ENCODE assay signal across 9 cellular contexts in genomic region chr16:57859331-57859730, GRCh38. TPM values are rescaled to one million over a fixed set of nuclear protein-coding genes. Genes with fewer than 3 reads are reported as not detected.
DNase-seq lines count a peak whose midpoint lies in the region; FAIRE-seq and TF ChIP-seq lines count a peak whose summit lies in the region.
"Had no signal": no experiment of that assay in that cellular context is flagged by ENCODE, and none has a peak within 500 bp of the region (broad histone marks: within the 10 kb centered on the region; RNA-seq: fewer than 3 reads in every experiment).

No MANE protein-coding gene starts in this region.

- no peak overlapping the region for H3K27ac ChIP-seq in astrocyte (ENCODE audit: low read depth, low read length)

- H4K20me1 ChIP-seq in astrocyte (ENCODE audit: insufficient read depth, low read length): no peaks in the 10 kb centered on the region

- H3K27me3 ChIP-seq in astrocyte (ENCODE audit: insufficient read depth, low read length): no peaks in the 10 kb centered on the region

- H3K4me1 Mint-ChIP-seq in astrocyte (ENCODE audit: low read depth, unreplicated experiment): peaks cover 23% of the 10 kb centered on the region

- H3K9me3 ChIP-seq in astrocyte (ENCODE audit: insufficient read depth, low read depth, low read length): no peaks in the 10 kb centered on the region

- no peaks in the 10 kb centered on the region for H3K9me3 Mint-ChIP-seq in astrocyte (ENCODE audit: unreplicated experiment)

- H3K36me3 Mint-ChIP-seq in astrocyte (ENCODE audit: low read depth, unreplicated experiment): no peaks in the 10 kb centered on the region

- peak; percentile 13; the same call in 1 of the 2 replicates for TF ChIP-seq CTCF in LNCAP (IDR thresholded peaks at IDR 0.05)
- peak; percentile 46 for TF ChIP-seq CTCF in astrocyte (IDR thresholded peaks at IDR 0.05; ENCODE audit: insufficient read depth, low read depth, low read length)

- DNase-seq in EL: peak; percentile 63
- DNase-seq in astrocyte (ENCODE audit: low read depth): peak; percentile 52
- DNase-seq in myocyte (ENCODE audit: low read depth): peak; percentile 42
- no peak for DNase-seq in NCI-H446 (lab: John Stamatoyannopoulos, UW)
- DNase-seq in activated T-cell treated with anti-CD3 and anti-CD28 coated beads, Interleukin-2, amount 50 U/mL, for 48 hours: no peak
- no peak for DNase-seq in DMS153 treated with DMSO at 0.1 percent for 48 hours (lab: John Stamatoyannopoulos, UW; ENCODE audit: unreplicated experiment)
- DNase-seq: right cardiac atrium had no signal

- no peaks in the 10 kb centered on the region for H3K36me3 ChIP-seq in astrocyte (ENCODE audit: insufficient read depth, low read length)

- no peaks in the 10 kb centered on the region for H3K79me2 ChIP-seq in astrocyte (ENCODE audit: insufficient read depth, low read length)

- H3K27me3 Mint-ChIP-seq in astrocyte (ENCODE audit: low read depth, unreplicated experiment): no peaks in the 10 kb centered on the region

- no peak for FAIRE-seq in astrocyte (lab: Jason Lieb, UNC)
- FAIRE-seq: colon had no signal

- no peak overlapping the region for H3K9ac ChIP-seq in astrocyte (ENCODE audit: low read length)

- no peak overlapping the region for H3K4me3 Mint-ChIP-seq in astrocyte (ENCODE audit: unreplicated experiment)

- H3K4me1 ChIP-seq in astrocyte (ENCODE audit: insufficient read depth, low read length): peaks cover 5% of the 10 kb centered on the region

- peak overlapping the region; percentile 6 for H3K27ac Mint-ChIP-seq in astrocyte (ENCODE audit: unreplicated experiment)

- H2AFZ ChIP-seq in astrocyte (ENCODE audit: low read depth, low read length): no peak overlapping the region

- no peak overlapping the region for H3K4me3 ChIP-seq in astrocyte (ENCODE audit: insufficient read depth, low read depth, low read length)

- H3K4me2 ChIP-seq in astrocyte (ENCODE audit: low read length): no peak overlapping the region

RNA-seq across cellular contexts. Expression of gene KIFC3, which starts 57.0 kb away (rescaled TPM):
- total RNA-seq in astrocyte (80.4 and 96.9 TPM in 2 replicates), myocyte (55.6 and 64.5 TPM in 2 replicates)
- polyA plus RNA-seq in myocyte (2012): 48.3 TPM

Comparison
In these comparisons a context has a peak if more than half of its experiments do, and no peak if none do; other contexts are left out.
1. DNase-seq: peak in EL (single experiment), astrocyte (single experiment) and myocyte (single experiment); none in NCI-H446 (0 of 2), activated T-cell treated with anti-CD3 and anti-CD28 coated beads, Interleukin-2, amount 50 U/mL, for 48 hours (0 of 2) and DMS153 treated with DMSO at 0.1 percent for 48 hours (single experiment).